15 cellular contexts compared by ENCODE assay signal in the genomic region with DNA sequence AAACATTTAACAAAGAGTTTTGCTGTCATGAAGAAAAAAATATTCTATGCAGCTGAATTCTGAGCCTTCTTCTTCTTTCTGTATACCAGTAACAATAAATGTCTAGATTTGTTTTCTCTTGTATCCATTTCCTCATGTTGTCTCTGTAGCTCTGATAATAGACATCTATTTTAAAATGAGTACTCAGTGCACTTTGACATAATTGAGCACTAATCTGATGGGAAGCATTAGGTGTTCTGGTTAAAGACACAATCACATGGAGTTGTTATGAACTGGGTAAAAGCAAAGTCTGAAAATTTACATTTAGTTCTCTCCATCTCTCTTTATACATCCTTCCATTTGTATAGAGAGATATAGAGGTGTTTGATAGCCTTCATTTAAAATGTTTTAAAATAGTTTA.
A peak's percentile ranks its signal among the peaks of the same experiment; 100 is the strongest.
DNase-seq lines count a peak whose midpoint lies in the region; ATAC-seq lines count a peak whose summit lies in the region.
"Had no signal": no experiment of that assay in that cellular context is flagged by ENCODE, and none has a peak within 500 bp of the region (broad histone marks: within the 10 kb centered on the region; RNA-seq: fewer than 3 reads in every experiment).

No MANE protein-coding gene starts in this region.

- no peak overlapping the region for H3K4me3 ChIP-seq in right cardiac atrium (ENCODE audit: low read length)
- H3K4me3 ChIP-seq: HAP-1 had no signal

- peak; percentile 38 for ATAC-seq in left ventricle myocardium superior
- no peak for ATAC-seq in right cardiac atrium

- H3K4me1 ChIP-seq in right cardiac atrium (ENCODE audit: control insufficient read depth, insufficient read depth, low read length): no peaks in the 10 kb centered on the region
- H3K4me1 ChIP-seq: HAP-1 had no signal

- H3K27ac ChIP-seq in right cardiac atrium (ENCODE audit: low read length): no peak overlapping the region

- H3K27me3 ChIP-seq in right cardiac atrium (ENCODE audit: control insufficient read depth, insufficient read depth): no peaks in the 10 kb centered on the region

- peak; percentile 18 for DNase-seq in NCI-H748 (lab: John Stamatoyannopoulos, UW; ENCODE audit: unreplicated experiment)
- no peak for DNase-seq in NCI-H748 treated with DMSO at 0.1 percent for 48 hours (lab: John Stamatoyannopoulos, UW)
- no peak for DNase-seq in left ventricle myocardium superior
- DNase-seq in right cardiac atrium: no peak
- peak; percentile 7 for DNase-seq in NCI-H1417 treated with DMSO at 0.1 percent for 48 hours (lab: John Stamatoyannopoulos, UW)
- DNase-seq in stimulated activated CD4-positive, alpha-beta T cell treated with anti-CD3 and anti-CD28 coated beads, Interleukin-2, amount 100 ng/mL, for 48 hours: no peak
- DNase-seq: C1 segment of cervical spinal cord; Calu3; CD4-positive, alpha-beta memory T cell; COR-L47; DMS53; DMS79 treated with DMSO at 0.1 percent for 48 hours; GF-D8; GOT3 had no signal

- intact Hi-C loops in left ventricle myocardium superior (cut with micrococcal nuclease): no loop called here
- intact Hi-C loops in right cardiac atrium (cut with DNase I): no loop called here

- no peaks in the 10 kb centered on the region for H3K9me3 ChIP-seq in right cardiac atrium (ENCODE audit: control insufficient read depth, low read length)
- H3K9me3 ChIP-seq: HAP-1 had no signal

Comparison
In these comparisons a context has a peak if more than half of its experiments do, and no peak if none do; other contexts are left out.
1. DNase-seq: peak in NCI-H748 (single experiment) and NCI-H1417 treated with DMSO at 0.1 percent for 48 hours (single experiment); none in NCI-H748 treated with DMSO at 0.1 percent for 48 hours (single experiment), left ventricle myocardium superior (single experiment), right cardiac atrium (0 of 3) and stimulated activated CD4-positive, alpha-beta T cell treated with anti-CD3 and anti-CD28 coated beads, Interleukin-2, amount 100 ng/mL, for 48 hours (0 of 2).